In the genomic region with DNA sequence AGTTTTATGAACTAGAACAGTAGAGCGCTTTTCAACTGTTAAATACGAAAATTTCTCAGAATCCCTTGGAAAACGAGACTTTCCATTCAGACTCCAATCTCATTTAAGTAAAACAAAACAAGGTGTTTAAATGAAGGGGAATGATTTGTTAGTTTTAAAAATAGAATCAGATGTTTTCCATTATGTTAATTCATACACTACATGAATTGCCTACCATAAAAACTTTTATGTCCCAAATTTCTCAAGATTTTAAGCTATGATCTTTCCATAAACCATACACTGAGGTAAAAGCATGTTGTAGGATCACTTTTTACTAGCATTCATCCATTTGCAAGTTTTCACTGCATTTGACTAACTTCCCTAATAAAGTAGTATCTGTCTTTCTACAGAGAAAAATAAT, we compare ENCODE assay signal across 22 cellular contexts.
A peak's percentile ranks its signal among the peaks of the same experiment; 100 is the strongest.
DNase-seq lines count a peak whose midpoint lies in the region; FAIRE-seq and TF ChIP-seq lines count a peak whose summit lies in the region.
"Had no signal": no experiment of that assay in that cellular context is flagged by ENCODE, and none has a peak within 500 bp of the region (broad histone marks: within the 10 kb centered on the region; RNA-seq: fewer than 3 reads in every experiment).

No MANE protein-coding gene starts in this region.

- TF ChIP-seq CTCF in D721Med (IDR thresholded peaks at IDR 0.05; ENCODE audit: insufficient read depth, missing control alignments): no peak

- peak; percentile 77 for FAIRE-seq in D721Med (lab: Jason Lieb, UNC)

- no peak for DNase-seq in D721Med (ENCODE audit: insufficient read length, low spot score)
- DNase-seq in NCI-H2227 (lab: John Stamatoyannopoulos, UW; ENCODE audit: unreplicated experiment): no peak
- DNase-seq: 8988T; ACHN; AML-193; BE2C; C1 segment of cervical spinal cord; Caco-2; Calu3; CD4-positive, alpha-beta memory T cell; CD4-positive, alpha-beta T cell; CD4-positive, CD25-positive, alpha-beta regulatory T cell; CD8-positive, alpha-beta memory T cell; CD8-positive, alpha-beta T cell; COR-L47; DMS 273 treated with DMSO at 0.1 percent for 48 hours; DMS153; DMS53; DMS79; DMS79 treated with DMSO at 0.1 percent for 48 hours; DND-41; EL had no signal
